In genomic region chr3:69304396-69304795, GRCh38 we compare ENCODE assay signal across 21 cellular contexts.
"Had no signal": no experiment of that assay in that cellular context is flagged by ENCODE, and none has a peak within 500 bp of the region (broad histone marks: within the 10 kb centered on the region; RNA-seq: fewer than 3 reads in every experiment).

No MANE protein-coding gene starts in this region.

- H3K36me3 Mint-ChIP-seq: activated naive CD8-positive, alpha-beta T cell had no signal

- DNase-seq: activated B cell treated with CpG ODN at 0.5 μM for 24 hours; activated CD4-positive, alpha-beta T cell treated with anti-CD3 and anti-CD28 coated beads for 1 hour; activated CD4-positive, alpha-beta T cell treated with anti-CD3 and anti-CD28 coated beads, Interleukin-2, amount 10 ng/mL, durations not matched to agents 24 days and 14 days; activated effector memory CD4-positive, alpha-beta T cell treated with anti-CD3 and anti-CD28 coated beads, Interleukin-2, amount 50 U/mL, for 16 hours; activated T-cell treated with anti-CD3 and anti-CD28 coated beads for 4 hours; amygdala; brain microvascular endothelial cell; Karpas-422; NCI-H1048; NCI-H1930; NCI-H2171 treated with DMSO at 0.1 percent for 48 hours; NCI-H526; NCI-H82; SIG-M5; T-helper 17 cell; T-helper 9 cell had no signal

- H3K27me3 ChIP-seq: brain microvascular endothelial cell, cardiac muscle cell had no signal

- H3K9me3 Mint-ChIP-seq: activated B cell treated with CpG ODN at 0.5 μM for 24 hours; activated CD4-positive, alpha-beta T cell treated with anti-CD3 and anti-CD28 coated beads, Interleukin-2, amount 10 ng/mL, durations not matched to agents 24 days and 14 days; activated naive CD4-positive, alpha-beta T cell treated with anti-CD3 and anti-CD28 coated beads for 36 hours; activated T-helper 1 cell treated with anti-CD3 and anti-CD28 coated beads, Interleukin-12 subunit alpha, Interleukin-12 subunit beta, Interleukin-2, Interleukin-4 antibody, amounts not matched to agents 30 ng/mL and 10 ng/mL and 1 ng/mL, durations not matched to agents 14 hours and 24 hours and 36 hours had no signal

- H3K27me3 Mint-ChIP-seq: activated B cell treated with CpG ODN at 0.5 μM for 24 hours; activated CD4-positive, alpha-beta T cell treated with anti-CD3 and anti-CD28 coated beads, Interleukin-2, amount 10 ng/mL, durations not matched to agents 24 days and 14 days; activated naive CD8-positive, alpha-beta T cell had no signal

- H3K36me3 ChIP-seq: brain microvascular endothelial cell, cardiac muscle cell had no signal

- H3K27ac Mint-ChIP-seq: activated B cell treated with CpG ODN at 0.5 μM for 24 hours; activated naive CD4-positive, alpha-beta T cell treated with anti-CD3 and anti-CD28 coated beads for 36 hours; activated naive CD8-positive, alpha-beta T cell; T-helper 17 cell had no signal

- H3K4me3 Mint-ChIP-seq: activated B cell treated with CpG ODN at 0.5 μM for 24 hours; activated CD4-positive, alpha-beta T cell treated with anti-CD3 and anti-CD28 coated beads, Interleukin-2, amount 10 ng/mL, durations not matched to agents 24 days and 14 days; activated naive CD4-positive, alpha-beta T cell treated with anti-CD3 and anti-CD28 coated beads for 36 hours; activated naive CD8-positive, alpha-beta T cell; activated T-helper 1 cell treated with anti-CD3 and anti-CD28 coated beads, Interleukin-12 subunit alpha, Interleukin-12 subunit beta, Interleukin-2, Interleukin-4 antibody, amounts not matched to agents 30 ng/mL and 10 ng/mL and 1 ng/mL, durations not matched to agents 14 hours and 24 hours and 36 hours; T-helper 17 cell had no signal

- H3K4me3 ChIP-seq: cardiac muscle cell, K562 had no signal
